Comparison of ENCODE assay signal across 29 cellular contexts in the genomic region with DNA sequence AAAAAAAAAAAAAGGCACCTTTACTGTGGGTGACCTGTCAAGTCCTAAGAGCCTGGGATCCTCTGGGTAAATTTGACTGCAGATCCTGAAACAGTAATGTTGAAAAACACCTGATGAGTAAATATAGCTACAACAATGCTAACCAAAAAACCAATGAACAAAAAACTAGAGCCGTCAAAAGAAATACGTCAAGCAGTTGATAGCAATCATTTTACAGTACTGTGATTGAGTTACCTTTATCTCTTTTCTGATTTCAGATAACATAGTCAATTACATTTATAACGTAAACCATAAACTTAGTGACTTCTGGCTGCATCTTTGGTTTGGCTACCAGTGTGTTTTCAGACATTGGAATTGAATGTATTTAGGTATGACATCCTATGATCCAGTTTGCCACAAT.
"Had no signal": no experiment of that assay in that cellular context is flagged by ENCODE, and none has a peak within 500 bp of the region (broad histone marks: within the 10 kb centered on the region; RNA-seq: fewer than 3 reads in every experiment).

No MANE protein-coding gene starts in this region.

- H3K27ac ChIP-seq: stomach, suprapubic skin, testis, thoracic aorta, thyroid gland, tibial artery, tibial nerve, transverse colon, upper lobe of left lung, upper lobe of right lung, uterus, vagina had no signal

- DNase-seq: stimulated activated CD4-positive, alpha-beta T cell treated with anti-CD3 and anti-CD28 coated beads, Interleukin-2, amount 100 ng/mL, for 48 hours; stimulated activated CD4-positive, alpha-beta T cell treated with anti-CD3 and anti-CD28 coated beads, Interleukin-4, amount 100 ng/mL, for 1 hour; stimulated activated CD4-positive, alpha-beta T cell treated with anti-CD3 and anti-CD28 coated beads, Interleukin-4, amount 100 ng/mL, for 24 hours; stimulated activated CD4-positive, alpha-beta T cell treated with anti-CD3 and anti-CD28 coated beads, Interleukin-4, amount 100 ng/mL, for 4 hours; stimulated activated CD8-positive, alpha-beta memory T cell treated with anti-CD3 and anti-CD28 coated beads, Interleukin-4, amount 100 ng/mL, for 48 hours; stimulated activated naive B cell treated with anti-CD40 and anti-IgM and Interleukin-4, amounts not matched to agents 10 μg/mL and 1 μg/mL and 100 μg/mL, for 72 hours; stimulated activated naive CD4-positive, alpha-beta T cell; stimulated activated naive CD4-positive, alpha-beta T cell treated with Interleukin-2 at 50 U/mL for 16 hours; stimulated activated naive CD8-positive, alpha-beta T cell treated with anti-CD3 and anti-CD28 coated beads, Interleukin-15, amount 100 ng/mL, for 72 hours; stimulated activated naive CD8-positive, alpha-beta T cell treated with anti-CD3 and anti-CD28 coated beads, Interleukin-15, Interleukin-2, amounts not matched to agents 100 U/mL and 50 U/mL, for 24 hours; stomach; substantia nigra; testis; thyroid gland; tibial artery; transverse colon; trophoblast cell; upper lobe of left lung; upper lobe of right lung; uterus had no signal

- H3K4me3 Mint-ChIP-seq: stimulated activated effector memory CD8-positive, alpha-beta T cell treated with anti-CD3 and anti-CD28 coated beads, Interleukin-12 subunit alpha, Interleukin-12 subunit beta, amount 100 ng/mL, for 72 hours; stimulated activated memory B cell treated with anti-CD40 and anti-IgM and Interleukin-4, amounts not matched to agents 10 μg/mL and 1 μg/mL and 100 μg/mL, for 72 hours; stimulated activated naive B cell treated with anti-CD40 and anti-IgM and Interleukin-4, amounts not matched to agents 10 μg/mL and 1 μg/mL and 100 μg/mL, for 72 hours; stimulated activated naive CD8-positive, alpha-beta T cell treated with anti-CD3 and anti-CD28 coated beads, Interleukin-15, amount 100 ng/mL, for 72 hours; stimulated activated naive CD8-positive, alpha-beta T cell treated with anti-CD3 and anti-CD28 coated beads, Interleukin-15, Interleukin-2, amounts not matched to agents 100 ng/mL and 50 ng/mL, for 24 hours; type B pancreatic cell had no signal

- H3K27ac Mint-ChIP-seq: stimulated activated effector memory CD8-positive, alpha-beta T cell treated with anti-CD3 and anti-CD28 coated beads, Interleukin-12 subunit alpha, Interleukin-12 subunit beta, amount 100 ng/mL, for 72 hours; stimulated activated memory B cell treated with anti-CD40 and anti-IgM and Interleukin-4, amounts not matched to agents 10 μg/mL and 1 μg/mL and 100 μg/mL, for 72 hours; stimulated activated naive B cell treated with anti-CD40 and anti-IgM and Interleukin-4, amounts not matched to agents 10 μg/mL and 1 μg/mL and 100 μg/mL, for 72 hours; stimulated activated naive CD8-positive, alpha-beta T cell treated with anti-CD3 and anti-CD28 coated beads, Interleukin-15, amount 100 ng/mL, for 72 hours; stimulated activated naive CD8-positive, alpha-beta T cell treated with anti-CD3 and anti-CD28 coated beads, Interleukin-15, Interleukin-2, amounts not matched to agents 100 ng/mL and 50 ng/mL, for 24 hours; type B pancreatic cell had no signal

- FAIRE-seq: urothelium cell line had no signal

- H3K27me3 Mint-ChIP-seq: stimulated activated memory B cell treated with anti-CD40 and anti-IgM and Interleukin-4, amounts not matched to agents 10 μg/mL and 1 μg/mL and 100 μg/mL, for 72 hours; stimulated activated naive B cell treated with anti-CD40 and anti-IgM and Interleukin-4, amounts not matched to agents 10 μg/mL and 1 μg/mL and 100 μg/mL, for 72 hours; stimulated activated naive CD8-positive, alpha-beta T cell treated with anti-CD3 and anti-CD28 coated beads, Interleukin-15, amount 100 ng/mL, for 72 hours; stimulated activated naive CD8-positive, alpha-beta T cell treated with anti-CD3 and anti-CD28 coated beads, Interleukin-15, Interleukin-2, amounts not matched to agents 100 ng/mL and 50 ng/mL, for 24 hours; type B pancreatic cell had no signal

- H3K27me3 ChIP-seq: stomach, suprapubic skin, testis, thyroid gland, tibial artery, tibial nerve, transverse colon, upper lobe of left lung, upper lobe of right lung, uterus, vagina had no signal

- ATAC-seq: stimulated activated effector memory CD8-positive, alpha-beta T cell treated with anti-CD3 and anti-CD28 coated beads, Interleukin-12 subunit alpha, Interleukin-12 subunit beta, amount 100 ng/mL, for 72 hours; stimulated activated memory B cell treated with anti-CD40 and anti-IgM and Interleukin-4, amounts not matched to agents 10 μg/mL and 1 μg/mL and 100 μg/mL, for 72 hours; stimulated activated naive B cell treated with anti-CD40 and anti-IgM and Interleukin-4, amounts not matched to agents 10 μg/mL and 1 μg/mL and 100 μg/mL, for 72 hours; stimulated activated naive CD8-positive, alpha-beta T cell treated with anti-CD3 and anti-CD28 coated beads, Interleukin-15, amount 100 ng/mL, for 72 hours; stimulated activated naive CD8-positive, alpha-beta T cell treated with anti-CD3 and anti-CD28 coated beads, Interleukin-15, Interleukin-2, amounts not matched to agents 100 U/mL and 50 U/mL, for 24 hours; upper lobe of right lung had no signal

- H3K4me1 ChIP-seq: uterus had no signal

- H3K36me3 Mint-ChIP-seq: stimulated activated memory B cell treated with anti-CD40 and anti-IgM and Interleukin-4, amounts not matched to agents 10 μg/mL and 1 μg/mL and 100 μg/mL, for 72 hours had no signal

- H3K9me3 ChIP-seq: stomach, suprapubic skin, testis, thoracic aorta, thyroid gland, tibial artery, tibial nerve, transverse colon, upper lobe of left lung, upper lobe of right lung, uterus, vagina had no signal

- H3K9me3 Mint-ChIP-seq: stimulated activated effector memory CD8-positive, alpha-beta T cell treated with anti-CD3 and anti-CD28 coated beads, Interleukin-12 subunit alpha, Interleukin-12 subunit beta, amount 100 ng/mL, for 72 hours; stimulated activated memory B cell treated with anti-CD40 and anti-IgM and Interleukin-4, amounts not matched to agents 10 μg/mL and 1 μg/mL and 100 μg/mL, for 72 hours; stimulated activated naive B cell treated with anti-CD40 and anti-IgM and Interleukin-4, amounts not matched to agents 10 μg/mL and 1 μg/mL and 100 μg/mL, for 72 hours; stimulated activated naive CD8-positive, alpha-beta T cell treated with anti-CD3 and anti-CD28 coated beads, Interleukin-15, amount 100 ng/mL, for 72 hours; stimulated activated naive CD8-positive, alpha-beta T cell treated with anti-CD3 and anti-CD28 coated beads, Interleukin-15, Interleukin-2, amounts not matched to agents 100 ng/mL and 50 ng/mL, for 24 hours; type B pancreatic cell had no signal

- H3K36me3 ChIP-seq: suprapubic skin, thoracic aorta, thyroid gland, transverse colon, upper lobe of right lung, uterus had no signal

- H3K4me3 ChIP-seq: stomach, suprapubic skin, testis, thoracic aorta, thyroid gland, tibial artery, tibial nerve, transverse colon, upper lobe of left lung, upper lobe of right lung, uterus, vagina had no signal
